In genomic region chr22:23856721-23857605, GRCh38 we compare ENCODE assay signal across 1 cellular context.
A peak's percentile ranks its signal among the peaks of the same experiment; 100 is the strongest.
TF ChIP-seq lines count a peak whose summit lies in the region.

No MANE protein-coding gene starts in this region.

TF ChIP-seq in HEK293, 187 proteins besides CTCF, POLR2A, EP300 and RAD21 (continued from another document):
- peak; percentile 71 for TF ChIP-seq ZNF398 (tag by site-specific recombination; IDR thresholded peaks at IDR 0.05)
- TF ChIP-seq, protein P1, sequence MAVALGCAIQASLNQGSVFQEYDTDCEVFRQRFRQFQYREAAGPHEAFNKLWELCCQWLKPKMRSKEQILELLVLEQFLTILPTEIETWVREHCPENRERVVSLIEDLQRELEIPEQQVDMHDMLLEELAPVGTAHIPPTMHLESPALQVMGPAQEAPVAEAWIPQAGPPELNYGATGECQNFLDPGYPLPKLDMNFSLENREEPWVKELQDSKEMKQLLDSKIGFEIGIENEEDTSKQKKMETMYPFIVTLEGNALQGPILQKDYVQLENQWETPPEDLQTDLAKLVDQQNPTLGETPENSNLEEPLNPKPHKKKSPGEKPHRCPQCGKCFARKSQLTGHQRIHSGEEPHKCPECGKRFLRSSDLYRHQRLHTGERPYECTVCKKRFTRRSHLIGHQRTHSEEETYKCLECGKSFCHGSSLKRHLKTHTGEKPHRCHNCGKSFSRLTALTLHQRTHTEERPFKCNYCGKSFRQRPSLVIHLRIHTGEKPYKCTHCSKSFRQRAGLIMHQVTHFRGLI (tag by site-specific recombination; IDR thresholded peaks at IDR 0.05) = no peak
- no peak for TF ChIP-seq ZNF558 (tag by site-specific recombination; IDR thresholded peaks at IDR 0.05)
- TF ChIP-seq ZXDB (tag by site-specific recombination; IDR thresholded peaks at IDR 0.05) = peak; percentile 83
- TF ChIP-seq, protein P2, sequence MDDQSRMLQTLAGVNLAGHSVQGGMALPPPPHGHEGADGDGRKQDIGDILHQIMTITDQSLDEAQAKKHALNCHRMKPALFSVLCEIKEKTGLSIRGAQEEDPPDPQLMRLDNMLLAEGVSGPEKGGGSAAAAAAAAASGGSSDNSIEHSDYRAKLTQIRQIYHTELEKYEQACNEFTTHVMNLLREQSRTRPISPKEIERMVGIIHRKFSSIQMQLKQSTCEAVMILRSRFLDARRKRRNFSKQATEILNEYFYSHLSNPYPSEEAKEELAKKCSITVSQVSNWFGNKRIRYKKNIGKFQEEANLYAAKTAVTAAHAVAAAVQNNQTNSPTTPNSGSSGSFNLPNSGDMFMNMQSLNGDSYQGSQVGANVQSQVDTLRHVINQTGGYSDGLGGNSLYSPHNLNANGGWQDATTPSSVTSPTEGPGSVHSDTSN (CRISPR knock-in tag; IDR thresholded peaks at IDR 0.05) = 0 out of 2 replicates have a peak, but pooled peaks have one; percentile 30
- TF ChIP-seq GLIS2 (tag by site-specific recombination; IDR thresholded peaks at IDR 0.05) = peak; percentile 66
- TF ChIP-seq, protein P3, sequence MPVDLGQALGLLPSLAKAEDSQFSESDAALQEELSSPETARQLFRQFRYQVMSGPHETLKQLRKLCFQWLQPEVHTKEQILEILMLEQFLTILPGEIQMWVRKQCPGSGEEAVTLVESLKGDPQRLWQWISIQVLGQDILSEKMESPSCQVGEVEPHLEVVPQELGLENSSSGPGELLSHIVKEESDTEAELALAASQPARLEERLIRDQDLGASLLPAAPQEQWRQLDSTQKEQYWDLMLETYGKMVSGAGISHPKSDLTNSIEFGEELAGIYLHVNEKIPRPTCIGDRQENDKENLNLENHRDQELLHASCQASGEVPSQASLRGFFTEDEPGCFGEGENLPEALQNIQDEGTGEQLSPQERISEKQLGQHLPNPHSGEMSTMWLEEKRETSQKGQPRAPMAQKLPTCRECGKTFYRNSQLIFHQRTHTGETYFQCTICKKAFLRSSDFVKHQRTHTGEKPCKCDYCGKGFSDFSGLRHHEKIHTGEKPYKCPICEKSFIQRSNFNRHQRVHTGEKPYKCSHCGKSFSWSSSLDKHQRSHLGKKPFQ (tag by site-specific recombination; IDR thresholded peaks at IDR 0.05) = no peak
- TF ChIP-seq ZNF501 (tag by site-specific recombination; IDR thresholded peaks at IDR 0.05) = peak; percentile 45; the same call in 1 of the 2 replicates
- peak; percentile 98 for TF ChIP-seq ZNF335 (tag by site-specific recombination; conservative IDR thresholded peaks at IDR 0.05)
- TF ChIP-seq EGR2 (tag by site-specific recombination; IDR thresholded peaks at IDR 0.05; ENCODE audit: low read depth) = 0 out of 2 replicates have a peak, but pooled peaks have one; percentile 4
- 0 out of 2 replicates have a peak, but pooled peaks have one; percentile 35 for TF ChIP-seq ZNF324 (tag by site-specific recombination; IDR thresholded peaks at IDR 0.05)
- peak; percentile 19; the same call in 1 of the 2 replicates for TF ChIP-seq ZNF629 (tag by site-specific recombination; IDR thresholded peaks at IDR 0.05)
- 0 out of 2 replicates have a peak, but pooled peaks have one; percentile 40 for TF ChIP-seq ZEB2 (tag by site-specific recombination; IDR thresholded peaks at IDR 0.05)
- TF ChIP-seq ZNF654 (tag by site-specific recombination; IDR thresholded peaks at IDR 0.05; ENCODE audit: low read depth) = no peak
- TF ChIP-seq SP3 (tag by site-specific recombination; IDR thresholded peaks at IDR 0.05) = 0 out of 2 replicates have a peak, but pooled peaks have one; percentile 14
- peak; percentile 82 for TF ChIP-seq ZBTB17 (tag by site-specific recombination; IDR thresholded peaks at IDR 0.05)
- TF ChIP-seq SP7 (tag by site-specific recombination; IDR thresholded peaks at IDR 0.05) = 0 out of 2 replicates have a peak, but pooled peaks have one; percentile 30
- TF ChIP-seq GLIS1 (tag by site-specific recombination; IDR thresholded peaks at IDR 0.05) = peak; percentile 2; the same call in 1 of the 2 replicates
- TF ChIP-seq, protein P4, sequence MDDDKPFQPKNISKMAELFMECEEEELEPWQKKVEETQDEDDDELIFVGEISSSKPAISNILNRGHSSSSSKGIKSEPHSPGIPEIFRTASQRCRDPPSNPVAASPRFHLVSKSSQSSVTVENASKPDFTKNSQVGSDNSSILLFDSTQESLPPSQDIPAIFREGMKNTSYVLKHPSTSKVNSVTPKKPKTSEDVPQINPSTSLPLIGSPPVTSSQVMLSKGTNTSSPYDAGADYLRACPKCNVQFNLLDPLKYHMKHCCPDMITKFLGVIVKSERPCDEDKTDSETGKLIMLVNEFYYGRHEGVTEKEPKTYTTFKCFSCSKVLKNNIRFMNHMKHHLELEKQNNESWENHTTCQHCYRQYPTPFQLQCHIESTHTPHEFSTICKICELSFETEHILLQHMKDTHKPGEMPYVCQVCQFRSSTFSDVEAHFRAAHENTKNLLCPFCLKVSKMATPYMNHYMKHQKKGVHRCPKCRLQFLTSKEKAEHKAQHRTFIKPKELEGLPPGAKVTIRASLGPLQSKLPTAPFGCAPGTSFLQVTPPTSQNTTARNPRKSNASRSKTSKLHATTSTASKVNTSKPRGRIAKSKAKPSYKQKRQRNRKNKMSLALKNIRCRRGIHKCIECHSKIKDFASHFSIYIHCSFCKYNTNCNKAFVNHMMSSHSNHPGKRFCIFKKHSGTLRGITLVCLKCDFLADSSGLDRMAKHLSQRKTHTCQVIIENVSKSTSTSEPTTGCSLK (tag by site-specific recombination; IDR thresholded peaks at IDR 0.05) = no peak
- 0 out of 2 replicates have a peak, but pooled peaks have one; percentile 10 for TF ChIP-seq KLF1 (tag by site-specific recombination; IDR thresholded peaks at IDR 0.05)
- TF ChIP-seq ZNF555 (tag by site-specific recombination; conservative IDR thresholded peaks at IDR 0.05) = no peak
- TF ChIP-seq ZBTB10 (tag by site-specific recombination; IDR thresholded peaks at IDR 0.05) = peak; percentile 86
TF ChIP-seq in HEK293: peak in this region for 20.
